8 cellular contexts compared by ENCODE assay signal in genomic region chr17:40362696-40363479, GRCh38.
DNase-seq lines count a peak whose midpoint lies in the region; ATAC-seq and TF ChIP-seq lines count a peak whose summit lies in the region.

No MANE protein-coding gene starts in this region.

- H3K4me1 ChIP-seq in DND-41 (ENCODE audit: insufficient read depth, low read length) (peaks cover 31% of the 10 kb centered on the region), MM.1S (ENCODE audit: low read length) (peaks cover 4% of the 10 kb centered on the region; the same call in 1 of the 2 replicates)

- H2AFZ ChIP-seq in DND-41 (ENCODE audit: low read depth, low read length), result peak overlapping the region; percentile 64
- H2AFZ ChIP-seq in MM.1S (ENCODE audit: low read length), result peak overlapping the region; percentile 83

- peak overlapping the region in 1 of 2 experiments; percentile 58; a peak in 2 of 4 replicates for H3K4me3 ChIP-seq in DND-41 (ENCODE audit: low read depth in 1 of 2, low read length in 2 of 2)
- peak overlapping the region; percentile 61 for H3K4me3 ChIP-seq in MM.1S (ENCODE audit: low read length)

- H3K9me2 ChIP-seq in MM.1S (replicated peaks; ENCODE audit: insufficient read depth, low read length), result no peaks in the 10 kb centered on the region

- no peaks in the 10 kb centered on the region for H3K36me3 ChIP-seq in DND-41 (ENCODE audit: insufficient read depth, low read length)
- H3K36me3 ChIP-seq in MM.1S (replicated peaks; ENCODE audit: insufficient read depth, low read length), result no peaks in the 10 kb centered on the region

- peak; percentile 87 for ATAC-seq in DND-41 (ENCODE audit: insufficient read depth, low read depth)
- peak; percentile 63 for ATAC-seq in GM21737 (IDR thresholded peaks at IDR 0.05; ENCODE audit: unreplicated experiment)
- ATAC-seq in HG03460 (IDR thresholded peaks at IDR 0.05; ENCODE audit: unreplicated experiment), result no peak

- DNase-seq in DND-41 (peak; percentile 84), MM.1S (peak; percentile 89), T-helper 22 cell (ENCODE audit: low read depth) (peak; percentile 37), astrocyte of the hippocampus (ENCODE audit: low read depth, low spot score) (peak; percentile 92), iPS-NIHi11 (ENCODE audit: low spot score) (peak; percentile 92)
- peak; percentile 70 to 83 for DNase-seq in stimulated activated CD4-positive, alpha-beta T cell treated with anti-CD3 and anti-CD28 coated beads, Interleukin-1b, Interleukin-23, amount 100 ng/mL, for 4 hours (ENCODE audit: low read depth in 2 of 2)

- H3K9me3 ChIP-seq in DND-41 (ENCODE audit: insufficient read depth, low read length, severe bottlenecking) (no peaks in the 10 kb centered on the region), MM.1S (replicated peaks; ENCODE audit: insufficient read depth, low read length) (no peaks in the 10 kb centered on the region)

- H3K27me3 ChIP-seq in DND-41 (ENCODE audit: insufficient read depth, low read length, poor library complexity) (no peaks in the 10 kb centered on the region), MM.1S (replicated peaks; ENCODE audit: insufficient read depth, low read length) (no peaks in the 10 kb centered on the region)

- H3K4me2 ChIP-seq in DND-41 (ENCODE audit: insufficient read depth, low read length) (peak overlapping the region; percentile 63), MM.1S (ENCODE audit: low read depth, low read length) (peak overlapping the region; percentile 82; the same call in 1 of the 2 replicates)

- H3K9ac ChIP-seq in DND-41 (ENCODE audit: low read depth, low read length) (peak overlapping the region; percentile 52), MM.1S (ENCODE audit: low read length) (no peak overlapping the region; the same call in 1 of the 2 replicates)

- H4K20me1 ChIP-seq in DND-41 (ENCODE audit: insufficient read depth, low read length) (no peaks in the 10 kb centered on the region), MM.1S (ENCODE audit: insufficient read depth, low read length) (no peaks in the 10 kb centered on the region)

- peaks cover 3% of the 10 kb centered on the region for H3F3A ChIP-seq in MM.1S (ENCODE audit: insufficient read depth, low read length)

- TF ChIP-seq CTCF in DND-41 (IDR thresholded peaks at IDR 0.05; ENCODE audit: borderline replicate concordance, extremely low read depth, low read length, poor library complexity, severe bottlenecking), result peak; percentile 85
- TF ChIP-seq CTCF in MM.1S (IDR thresholded peaks at IDR 0.05; ENCODE audit: low read length), result peak; percentile 88

- H3K79me2 ChIP-seq in DND-41 (ENCODE audit: insufficient read depth, low read length), result no peaks in the 10 kb centered on the region
- H3K79me2 ChIP-seq in MM.1S (ENCODE audit: low read length), result no peaks in the 10 kb centered on the region

- H3K27ac ChIP-seq in DND-41 (ENCODE audit: low read length) (no peak overlapping the region; the same call in 1 of the 2 replicates), MM.1S (ENCODE audit: low read length) (no peak overlapping the region)

Comparison
In these comparisons a context has a peak if more than half of its experiments do, and no peak if none do; other contexts are left out.
1. DNase-seq: peak in every context shown above with its lines; median percentile 92 in astrocyte of the hippocampus; 92 in iPS-NIHi11; 89 in MM.1S; 84 in DND-41; 76 in stimulated activated CD4-positive, alpha-beta T cell treated with anti-CD3 and anti-CD28 coated beads, Interleukin-1b, Interleukin-23, amount 100 ng/mL, for 4 hours; 37 in T-helper 22 cell.